In the genomic region with DNA sequence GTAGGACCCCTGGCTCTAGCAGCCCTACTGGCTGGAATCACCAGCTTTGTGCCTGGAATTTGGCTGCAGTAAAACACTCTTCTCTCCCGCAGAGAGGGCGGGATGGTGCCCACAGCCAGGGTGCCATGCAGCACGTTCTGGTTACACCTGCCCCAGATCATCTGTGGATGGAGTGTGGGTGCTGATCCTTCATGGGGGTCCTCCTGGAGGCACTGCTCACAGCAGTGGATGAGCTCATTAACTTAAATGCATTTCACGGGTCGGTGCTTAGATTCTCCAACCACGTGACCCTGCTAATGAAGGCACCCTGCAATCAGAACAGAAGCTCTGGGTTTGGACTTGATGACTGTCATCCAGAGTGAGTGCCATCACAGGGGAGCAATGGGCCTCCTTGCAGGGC, we compare ENCODE assay signal across 18 cellular contexts.
DNase-seq lines count a peak whose midpoint lies in the region; ATAC-seq, FAIRE-seq and TF ChIP-seq lines count a peak whose summit lies in the region.
"Had no signal": no experiment of that assay in that cellular context is flagged by ENCODE, and none has a peak within 500 bp of the region (broad histone marks: within the 10 kb centered on the region; RNA-seq: fewer than 3 reads in every experiment).

No MANE protein-coding gene starts in this region.

- H3K4me3 ChIP-seq in HepG2 (replicated peaks in 1 of 3; ENCODE audit: insufficient read depth in 1 of 3, low read depth in 2 of 3, low read length in 3 of 3) (no peak overlapping the region), spleen (no peak overlapping the region)
- H3K4me3 ChIP-seq: GM12878, GM23248 had no signal

- intact Hi-C loops in HepG2 (cut with micrococcal nuclease; ENCODE audit: unreplicated experiment), result no loop called here
- intact Hi-C loops in spleen (cut with DNase I; ENCODE audit: low total_unique reads), result no loop called here

- TF ChIP-seq POLR2A in HepG2 (IDR thresholded peaks at IDR 0.05; ENCODE audit: insufficient read depth in 1 of 2, low read depth in 2 of 2, low read length in 2 of 2) (no peak), spleen (IDR thresholded peaks at IDR 0.05) (no peak)

- TF ChIP-seq EP300 in Ishikawa (IDR thresholded peaks at IDR 0.05; ENCODE audit: borderline replicate concordance) (no peak), HepG2 (IDR thresholded peaks at IDR 0.05; ENCODE audit: low read depth in 2 of 2, low read length in 2 of 2) (no peak), HepG2 (CRISPR knock-in tag; IDR thresholded peaks at IDR 0.05; ENCODE audit: borderline replicate concordance) (no peak)

- no peak for FAIRE-seq in HepG2 (lab: Jason Lieb, UNC)
- FAIRE-seq: A204.1, GM12878, GM19239 had no signal

- H3K79me2 ChIP-seq in HepG2 (ENCODE audit: insufficient read depth, low read length), result no peaks in the 10 kb centered on the region

- no peak overlapping the region for H3K4me2 ChIP-seq in HepG2 (ENCODE audit: low read depth, low read length)

- 100% methylated on average over 4 of the region's 6 CpGs for WGBS in HepG2 (ENCODE audit: low lambda C conversion rate)
- 86 to 95% (median 93%) methylated on average over 4 to 6 of the region's 6 CpGs for WGBS in spleen, 5 donors

- in situ Hi-C loops in G401 (cut with HindIII; ENCODE audit: low sequenced_read_pairs), result no loop called here
- in situ Hi-C loops in HepG2 (cut with HindIII; ENCODE audit: extremely low pct_ligation_motif_present, low pct_unique_long_range_greater_than_20kb), result no loop called here

- no peak overlapping the region for H3K9ac ChIP-seq in HepG2 (ENCODE audit: insufficient read depth, low read depth, low read length)
- H3K9ac ChIP-seq: GM23248 had no signal

- H3K36me3 ChIP-seq in HepG2 (replicated peaks in 1 of 2; ENCODE audit: control insufficient read depth in 1 of 2, insufficient read depth in 2 of 2, low read length in 2 of 2) (no peaks in the 10 kb centered on the region), spleen (no peaks in the 10 kb centered on the region)

- H3K27ac ChIP-seq in HepG2 (ENCODE audit: extremely low read length, insufficient read depth, low read length), result no peak overlapping the region
- no peak overlapping the region for H3K27ac ChIP-seq in spleen
- H3K27ac ChIP-seq: GM23248 had no signal

- H3K27me3 ChIP-seq in HepG2 (ENCODE audit: control insufficient read depth in 1 of 2, insufficient read depth in 2 of 2, low read length in 2 of 2), result no peaks in the 10 kb centered on the region
- H3K27me3 ChIP-seq in spleen (replicated peaks in 1 of 7), result peaks cover 0 to 16% (median 0%) of the 10 kb centered on the region in 7 donors

- BruUV-seq in HepG2 (replicated peaks; lab: Mats Ljungman, UMichigan), result no TSS peak

- H3K4me1 ChIP-seq in HepG2 (ENCODE audit: insufficient read depth, low read length) (peaks cover 64% of the 10 kb centered on the region), spleen (peaks cover 0 to 47% (median 28%) of the 10 kb centered on the region in 6 donors)

- H4K20me1 ChIP-seq in HepG2 (ENCODE audit: insufficient read depth, low read length), result no peaks in the 10 kb centered on the region

- POLR2A ChIA-PET in HepG2 (lab: Yijun Ruan, JAX), result interaction anchor here (0.8 kb wide), 1 partner anchor 16 kb away, joined by 3 read pairs; no protein-coding TSS in a partner anchor

- no peak for TF ChIP-seq RAD21 in Ishikawa (IDR thresholded peaks at IDR 0.05; ENCODE audit: low read depth)
- no peak for TF ChIP-seq RAD21 in HepG2 (CRISPR knock-in tag; IDR thresholded peaks at IDR 0.05)

- H3K9me3 ChIP-seq in HepG2 (ENCODE audit: low read length) (no peaks in the 10 kb centered on the region), spleen (no peaks in the 10 kb centered on the region)

- TF ChIP-seq CTCF in HepG2 (CRISPR knock-in tag; IDR thresholded peaks at IDR 0.05), result no peak
- TF ChIP-seq CTCF in spleen (IDR thresholded peaks at IDR 0.05 in 8 of 11, conservative IDR thresholded peaks at IDR 0.05 in 3 of 11), result no peak

- no peak overlapping the region for H2AFZ ChIP-seq in HepG2 (ENCODE audit: low read length)
- H2AFZ ChIP-seq: GM23248 had no signal

- CTCF ChIA-PET in HepG2 (lab: Yijun Ruan, JAX; ENCODE audit: low intra/inter-chr PET ratio, low total read pairs), result no interaction called here

- DNase-seq in G401 (ENCODE audit: low spot score) (peak; percentile 9), HepG2 (ENCODE audit: low spot score) (no peak), spleen (peak; percentile 54), AML-193 (lab: John Stamatoyannopoulos, UW) (no peak)
- no peak for DNase-seq in activated naive CD4-positive, alpha-beta T cell treated with anti-CD3 and anti-CD28 coated beads, Interleukin-2, amount 50 U/mL, for 16 hours
- DNase-seq: ACHN; Calu3; CD8-positive, alpha-beta T cell; DMS79 treated with DMSO at 0.1 percent for 48 hours; GM23248; Karpas-422; KBM-7 had no signal

- ATAC-seq in HepG2 (no peak), GM18519 (IDR thresholded peaks at IDR 0.05; ENCODE audit: low FRiP score, unreplicated experiment) (no peak)
- ATAC-seq: CD8-positive, alpha-beta T cell; GM12878; HCT116 had no signal

TF ChIP-seq in Ishikawa, 13 proteins besides CTCF, POLR2A, EP300 and RAD21:
- TF ChIP-seq, protein P1, sequence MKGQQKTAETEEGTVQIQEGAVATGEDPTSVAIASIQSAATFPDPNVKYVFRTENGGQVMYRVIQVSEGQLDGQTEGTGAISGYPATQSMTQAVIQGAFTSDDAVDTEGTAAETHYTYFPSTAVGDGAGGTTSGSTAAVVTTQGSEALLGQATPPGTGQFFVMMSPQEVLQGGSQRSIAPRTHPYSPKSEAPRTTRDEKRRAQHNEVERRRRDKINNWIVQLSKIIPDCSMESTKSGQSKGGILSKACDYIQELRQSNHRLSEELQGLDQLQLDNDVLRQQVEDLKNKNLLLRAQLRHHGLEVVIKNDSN (IDR thresholded peaks at IDR 0.05), result 0 out of 2 replicates have a peak, but pooled peaks have one; percentile 31
- TF ChIP-seq TEAD4 (IDR thresholded peaks at IDR 0.05), result no peak

TF ChIP-seq in HepG2, 621 proteins besides CTCF, POLR2A, EP300 and RAD21 (continues in another document):
- TF ChIP-seq GATAD1 (CRISPR knock-in tag; IDR thresholded peaks at IDR 0.05) (no peak), ZNF790 (CRISPR knock-in tag; IDR thresholded peaks at IDR 0.05; ENCODE audit: borderline replicate concordance) (no peak)
- TF ChIP-seq, protein P2, sequence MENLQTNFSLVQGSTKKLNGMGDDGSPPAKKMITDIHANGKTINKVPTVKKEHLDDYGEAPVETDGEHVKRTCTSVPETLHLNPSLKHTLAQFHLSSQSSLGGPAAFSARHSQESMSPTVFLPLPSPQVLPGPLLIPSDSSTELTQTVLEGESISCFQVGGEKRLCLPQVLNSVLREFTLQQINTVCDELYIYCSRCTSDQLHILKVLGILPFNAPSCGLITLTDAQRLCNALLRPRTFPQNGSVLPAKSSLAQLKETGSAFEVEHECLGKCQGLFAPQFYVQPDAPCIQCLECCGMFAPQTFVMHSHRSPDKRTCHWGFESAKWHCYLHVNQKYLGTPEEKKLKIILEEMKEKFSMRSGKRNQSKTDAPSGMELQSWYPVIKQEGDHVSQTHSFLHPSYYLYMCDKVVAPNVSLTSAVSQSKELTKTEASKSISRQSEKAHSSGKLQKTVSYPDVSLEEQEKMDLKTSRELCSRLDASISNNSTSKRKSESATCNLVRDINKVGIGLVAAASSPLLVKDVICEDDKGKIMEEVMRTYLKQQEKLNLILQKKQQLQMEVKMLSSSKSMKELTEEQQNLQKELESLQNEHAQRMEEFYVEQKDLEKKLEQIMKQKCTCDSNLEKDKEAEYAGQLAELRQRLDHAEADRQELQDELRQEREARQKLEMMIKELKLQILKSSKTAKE (CRISPR knock-in tag; IDR thresholded peaks at IDR 0.05; ENCODE audit: borderline replicate concordance), result 0 out of 2 replicates have a peak, but pooled peaks have one; percentile 9

Comparison
In these comparisons a context has a peak if more than half of its experiments do, and no peak if none do; other contexts are left out.
1. DNase-seq: peak in G401 (single experiment) and spleen (single experiment); none in HepG2 (single experiment), activated naive CD4-positive, alpha-beta T cell treated with anti-CD3 and anti-CD28 coated beads, Interleukin-2, amount 50 U/mL, for 16 hours (single experiment) and AML-193 (0 of 2).